12 cellular contexts compared by ENCODE assay signal in the genomic region with DNA sequence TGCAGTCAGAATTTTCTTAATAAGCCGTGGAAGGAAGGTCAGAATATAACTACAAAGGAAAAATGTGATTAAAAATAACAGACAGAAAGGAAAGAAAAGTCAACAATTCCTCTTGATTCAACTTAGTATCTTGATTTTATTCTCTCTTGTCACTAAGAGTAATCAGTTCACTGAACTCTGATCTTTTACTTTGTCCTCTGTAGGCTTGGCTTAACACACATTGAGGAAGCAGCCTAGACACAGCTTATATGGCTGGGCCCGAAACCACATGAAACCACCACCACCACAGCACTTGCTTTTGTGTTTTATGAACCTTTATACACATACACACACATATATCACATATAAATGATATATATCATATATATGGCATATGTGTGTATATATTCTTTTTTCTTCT.
"Had no signal": no experiment of that assay in that cellular context is flagged by ENCODE, and none has a peak within 500 bp of the region (broad histone marks: within the 10 kb centered on the region; RNA-seq: fewer than 3 reads in every experiment).

No MANE protein-coding gene starts in this region.

- H3K4me1 Mint-ChIP-seq: activated CD4-positive, alpha-beta memory T cell treated with anti-CD3 and anti-CD28 coated beads, Interleukin-2, amount 10 ng/mL, durations not matched to agents 7 days and 5 days; activated CD4-positive, alpha-beta T cell treated with anti-CD3 and anti-CD28 coated beads for 36 hours; endodermal cell had no signal

- H3K27ac ChIP-seq: WERI-Rb-1 had no signal

- H3K27me3 Mint-ChIP-seq: activated CD4-positive, alpha-beta memory T cell treated with anti-CD3 and anti-CD28 coated beads, Interleukin-2, amount 10 ng/mL, durations not matched to agents 7 days and 5 days; activated CD4-positive, alpha-beta T cell treated with anti-CD3 and anti-CD28 coated beads for 36 hours; activated naive CD8-positive, alpha-beta T cell had no signal

- ATAC-seq: activated CD4-positive, alpha-beta T cell treated with anti-CD3 and anti-CD28 coated beads for 36 hours had no signal

- H3K36me3 ChIP-seq: WERI-Rb-1 had no signal

- H3K36me3 Mint-ChIP-seq: activated naive CD8-positive, alpha-beta T cell had no signal

- DNase-seq: activated CD4-positive, alpha-beta memory T cell treated with anti-CD3 and anti-CD28 coated beads, Interleukin-2, amount 10 ng/mL, durations not matched to agents 7 days and 5 days; activated CD4-positive, alpha-beta T cell treated with anti-CD3 and anti-CD28 coated beads for 36 hours; activated gamma-delta T cell; activated T-cell treated with anti-CD3 and anti-CD28 coated beads, Interleukin-2, amount 50 U/mL, for 48 hours; amygdala; hypothalamus; retina; stimulated activated CD4-positive, alpha-beta T cell treated with anti-CD3 and anti-CD28 coated beads, Interleukin-4, amount 100 ng/mL, for 4 hours; T-helper 9 cell; WERI-Rb-1 had no signal

- H3K27ac Mint-ChIP-seq: activated CD4-positive, alpha-beta memory T cell treated with anti-CD3 and anti-CD28 coated beads, Interleukin-2, amount 10 ng/mL, durations not matched to agents 7 days and 5 days; activated CD4-positive, alpha-beta T cell treated with anti-CD3 and anti-CD28 coated beads for 36 hours; activated naive CD8-positive, alpha-beta T cell; endodermal cell had no signal

- H3K4me3 Mint-ChIP-seq: activated CD4-positive, alpha-beta memory T cell treated with anti-CD3 and anti-CD28 coated beads, Interleukin-2, amount 10 ng/mL, durations not matched to agents 7 days and 5 days; activated CD4-positive, alpha-beta T cell treated with anti-CD3 and anti-CD28 coated beads for 36 hours; activated naive CD8-positive, alpha-beta T cell; endodermal cell had no signal
